ENCODE assay signal across 1 cellular context in the genomic region with DNA sequence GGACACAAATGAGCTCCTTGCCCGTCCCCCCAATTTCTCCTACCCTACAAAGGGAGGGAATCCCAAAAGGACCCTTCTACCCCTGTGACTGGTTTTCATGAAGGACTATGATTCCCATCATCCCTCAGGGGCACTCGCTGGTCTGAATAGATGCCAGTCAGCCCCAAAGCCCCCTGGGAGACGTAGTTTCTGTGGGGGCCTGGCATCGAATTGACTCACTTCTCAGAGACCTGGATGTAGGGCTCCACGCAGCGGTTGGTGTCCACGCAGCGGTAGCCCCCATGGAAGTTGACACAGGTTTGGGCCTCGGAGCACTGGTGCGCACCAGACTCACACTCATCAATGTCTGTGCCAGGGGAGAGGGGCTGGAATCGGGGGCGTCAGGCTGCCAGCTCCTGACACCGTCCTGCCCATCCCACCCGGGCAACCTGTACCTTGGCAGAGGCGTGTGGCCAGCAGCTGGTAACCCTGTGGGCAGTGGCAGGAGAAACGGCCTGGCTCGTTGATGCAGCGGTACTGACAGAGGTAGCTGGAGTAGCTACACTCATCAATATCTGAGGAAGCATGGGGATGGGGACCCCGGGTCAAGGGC.
TF ChIP-seq lines count a peak whose summit lies in the region.

No MANE protein-coding gene starts in this region.

TF ChIP-seq in H1, 55 proteins besides CTCF, POLR2A, EP300 and RAD21:
- TF ChIP-seq CTBP2 (IDR thresholded peaks at IDR 0.05; ENCODE audit: borderline replicate concordance, insufficient read depth, insufficient read length, low read length): no peak
- TF ChIP-seq SIN3A (conservative IDR thresholded peaks at IDR 0.05 in 1 of 2, IDR thresholded peaks at IDR 0.05 in 1 of 2; ENCODE audit: low read depth in 1 of 2, low read length in 2 of 2): peak in 1 of 2 experiments; percentile 31; a peak in 1 of 4 replicates
- TF ChIP-seq CEBPB (IDR thresholded peaks at IDR 0.05; ENCODE audit: low read depth, low read length): no peak
- TF ChIP-seq ASH2L (IDR thresholded peaks at IDR 0.05; ENCODE audit: low read length): no peak
- TF ChIP-seq SP4 (IDR thresholded peaks at IDR 0.05; ENCODE audit: low read length): 0 out of 2 replicates have a peak, but pooled peaks have one; percentile 34
- TF ChIP-seq KDM4A (IDR thresholded peaks at IDR 0.05; ENCODE audit: low read depth, low read length, severe bottlenecking): peak; percentile 9
- 0 out of 2 replicates have a peak, but pooled peaks have one; percentile 12 for TF ChIP-seq CHD2 (IDR thresholded peaks at IDR 0.05; ENCODE audit: low read length)
- no peak for TF ChIP-seq SAP30 (IDR thresholded peaks at IDR 0.05; ENCODE audit: insufficient read depth, insufficient replicate concordance, low read length)
- peak; percentile 8; the same call in 1 of the 2 replicates for TF ChIP-seq YY1 (IDR thresholded peaks at IDR 0.05; ENCODE audit: low read depth, low read length)
- TF ChIP-seq NANOG (IDR thresholded peaks at IDR 0.05; ENCODE audit: insufficient read depth, low read depth, low read length, poor library complexity, severe bottlenecking): no peak
- peak; percentile 96 for TF ChIP-seq SIX5 (IDR thresholded peaks at IDR 0.05; ENCODE audit: low read depth, low read length)
- peak; percentile 21; the same call in 1 of the 2 replicates for TF ChIP-seq POLR2AphosphoS5 (IDR thresholded peaks at IDR 0.05; ENCODE audit: low read depth, low read length)
